Comparison of ENCODE assay signal across 12 cellular contexts in the genomic region with DNA sequence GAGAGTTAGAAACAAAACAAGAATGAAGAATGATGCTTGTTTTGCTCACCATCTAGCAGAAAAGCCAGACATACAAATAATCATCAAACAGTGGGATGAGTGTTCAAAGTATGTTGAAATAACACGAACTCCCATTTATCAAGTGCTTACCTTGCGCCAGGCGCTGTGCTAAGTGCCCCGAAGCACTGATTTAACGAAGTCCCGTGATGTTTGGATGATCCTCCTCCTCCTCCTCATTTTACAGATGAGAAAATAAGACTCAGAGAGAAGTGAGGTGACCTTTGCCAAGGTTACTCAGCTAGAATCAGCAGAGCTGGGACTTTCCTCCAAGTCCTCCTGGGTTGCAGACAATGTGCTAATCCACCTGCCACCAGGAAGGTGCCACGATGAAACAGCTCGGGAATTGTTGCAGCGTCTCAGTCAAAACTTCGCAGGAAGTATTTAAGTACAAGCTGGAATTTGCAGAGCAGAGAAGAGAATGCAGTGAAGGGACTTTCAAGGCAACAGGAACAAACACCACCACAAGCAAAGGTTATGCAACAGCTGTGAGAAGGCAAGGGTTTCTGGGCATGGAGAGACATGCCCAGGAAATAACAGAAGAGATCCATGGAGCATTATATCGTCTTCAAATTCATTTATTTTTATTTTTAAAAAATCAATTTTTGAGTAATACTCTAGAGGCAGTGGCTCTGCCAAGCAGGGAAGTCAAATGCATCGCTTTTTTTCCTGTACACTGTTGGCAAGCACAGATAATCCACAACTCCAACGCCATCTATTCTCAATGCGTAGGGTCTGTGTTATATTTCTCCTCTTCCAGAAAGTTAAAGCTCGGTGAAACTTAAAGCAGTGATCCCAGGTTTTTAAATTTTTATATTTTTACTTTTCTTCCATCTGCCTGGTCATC. TPM values are rescaled to one million over a fixed set of nuclear protein-coding genes. Genes with fewer than 3 reads are reported as not detected.
DNase-seq lines count a peak whose midpoint lies in the region; ATAC-seq and TF ChIP-seq lines count a peak whose summit lies in the region.
"Had no signal": no experiment of that assay in that cellular context is flagged by ENCODE, and none has a peak within 500 bp of the region (broad histone marks: within the 10 kb centered on the region; RNA-seq: fewer than 3 reads in every experiment).

No MANE protein-coding gene starts in this region.

- peak overlapping the region in 1 of 2 experiments; percentile 48; a peak in 2 of 4 replicates for H3K27ac ChIP-seq in SK-N-SH (ENCODE audit: low read depth in 2 of 2, low read length in 1 of 2)
- peak overlapping the region; percentile 53 for H3K27ac ChIP-seq in VCaP
- H3K27ac ChIP-seq in suprapubic skin: peak overlapping the region; percentile 11
- H3K27ac ChIP-seq: C4-2B had no signal

- no peak overlapping the region for H3K4me2 ChIP-seq in SK-N-SH

- POLR2A ChIA-PET in SK-N-SH (lab: Yijun Ruan, JAX): interaction anchor here (0.5 to 1.9 kb wide), 6 partner anchors 11 to 174 kb away, joined by 3 to 5 read pairs (median 4); a partner anchor contains a TSS

- TF ChIP-seq RAD21 in SK-N-SH (IDR thresholded peaks at IDR 0.05; ENCODE audit: low read length): no peak

- no peak for ATAC-seq in SK-N-SH treated with all-trans-retinoic acid at 6 μM for 48 hours
- ATAC-seq in GM21619 (IDR thresholded peaks at IDR 0.05; ENCODE audit: unreplicated experiment): no peak
- ATAC-seq in activated CD4-positive, CD25-positive, alpha-beta regulatory T cell treated with anti-CD3 and anti-CD28 coated beads, Interleukin-2, amount 50 U/mL, for 24 hours: no peak
- ATAC-seq: K562; naive thymus-derived CD4-positive, alpha-beta T cell; stimulated activated effector memory CD8-positive, alpha-beta T cell treated with anti-CD3 and anti-CD28 coated beads, Interleukin-12 subunit alpha, Interleukin-12 subunit beta, amount 100 ng/mL, for 72 hours had no signal

- no peaks in the 10 kb centered on the region for H3K79me2 ChIP-seq in SK-N-SH (ENCODE audit: insufficient read depth)

- TF ChIP-seq EP300 in SK-N-SH (IDR thresholded peaks at IDR 0.05; ENCODE audit: borderline replicate concordance in 1 of 2, low read depth in 1 of 2, low read length in 1 of 2): no peak
- no peak for TF ChIP-seq EP300 in suprapubic skin (IDR thresholded peaks at IDR 0.05)

- H3K4me3 ChIP-seq in SK-N-SH (ENCODE audit: low read depth in 2 of 2, low read length in 1 of 2) (no peak overlapping the region), suprapubic skin (no peak overlapping the region)
- H3K4me3 ChIP-seq: K562 had no signal

- CTCF ChIA-PET in SK-N-SH (lab: Yijun Ruan, JAX): interaction anchor here (0.6 to 14.5 kb wide), 13 partner anchors 10 to 573 kb away, joined by 3 to 319 read pairs (median 4); a partner anchor contains a TSS

- WGBS in SK-N-SH (ENCODE audit: low lambda C conversion rate): 89% methylated on average over 15 of the region's 15 CpGs
- WGBS in suprapubic skin: 37% methylated on average over 15 of the region's 15 CpGs

- H3K27me3 ChIP-seq in SK-N-SH (ENCODE audit: insufficient read depth) (no peaks in the 10 kb centered on the region), suprapubic skin (no peaks in the 10 kb centered on the region)

- no peak overlapping the region for H2AFZ ChIP-seq in SK-N-SH (ENCODE audit: low read depth)

- no peaks in the 10 kb centered on the region for H3K36me3 ChIP-seq in SK-N-SH (replicated peaks in 1 of 2; ENCODE audit: control insufficient read depth in 1 of 2, insufficient read depth in 2 of 2, low read length in 1 of 2)
- no peaks in the 10 kb centered on the region for H3K36me3 ChIP-seq in suprapubic skin

- H4K20me1 ChIP-seq in SK-N-SH (ENCODE audit: insufficient read depth): peaks cover 10% of the 10 kb centered on the region

- DNase-seq in SK-N-SH: no peak
- peak; percentile 75 for DNase-seq in islet precursor cell
- DNase-seq in suprapubic skin (ENCODE audit: low spot score in 2 of 2): no peak
- no peak for DNase-seq in SW480 (ENCODE audit: low spot score)
- DNase-seq: naive thymus-derived CD4-positive, alpha-beta T cell had no signal

- no peaks in the 10 kb centered on the region for H3K9me3 ChIP-seq in SK-N-SH
- no peaks in the 10 kb centered on the region for H3K9me3 ChIP-seq in suprapubic skin

- no peaks in the 10 kb centered on the region for H3K9me2 ChIP-seq in SK-N-SH

- TF ChIP-seq POLR2A in suprapubic skin (IDR thresholded peaks at IDR 0.05): no peak

- H3K4me1 ChIP-seq in SK-N-SH (ENCODE audit: control insufficient read depth in 1 of 2, insufficient read depth in 2 of 2, low read depth in 1 of 2, low read length in 1 of 2) (peaks cover 13 to 36% of the 10 kb centered on the region in 2 experiments), suprapubic skin (peaks cover 48% of the 10 kb centered on the region)

- H3K9ac ChIP-seq in SK-N-SH: no peak overlapping the region

- TF ChIP-seq CTCF in SK-N-SH (IDR thresholded peaks at IDR 0.05) (no peak), VCaP (conservative IDR thresholded peaks at IDR 0.05) (no peak), suprapubic skin (IDR thresholded peaks at IDR 0.05) (no peak)

- H3F3A ChIP-seq in SK-N-SH (replicated peaks; ENCODE audit: insufficient read depth): peaks cover 17% of the 10 kb centered on the region

TF ChIP-seq in SK-N-SH treated with all-trans-retinoic acid at 6 μM for 48 hours, 23 proteins besides CTCF, POLR2A, EP300 and RAD21:
- TF ChIP-seq SNAI2 (CRISPR knock-in tag; IDR thresholded peaks at IDR 0.05) (no peak), ARNTL (CRISPR knock-in tag; IDR thresholded peaks at IDR 0.05; ENCODE audit: borderline replicate concordance, low read depth) (no peak), PPARA (CRISPR knock-in tag; IDR thresholded peaks at IDR 0.05; ENCODE audit: borderline replicate concordance) (no peak), ZNF565 (CRISPR knock-in tag; conservative IDR thresholded peaks at IDR 0.05; ENCODE audit: low read depth) (no peak), ZFP3 (CRISPR knock-in tag; IDR thresholded peaks at IDR 0.05) (0 out of 2 replicates have a peak, but pooled peaks have one; percentile 30)
TF ChIP-seq in SK-N-SH treated with all-trans-retinoic acid at 6 μM for 48 hours: peak in this region for 1.

TF ChIP-seq in SK-N-SH, 30 proteins besides CTCF, POLR2A, EP300 and RAD21:
- TF ChIP-seq, protein P1, sequence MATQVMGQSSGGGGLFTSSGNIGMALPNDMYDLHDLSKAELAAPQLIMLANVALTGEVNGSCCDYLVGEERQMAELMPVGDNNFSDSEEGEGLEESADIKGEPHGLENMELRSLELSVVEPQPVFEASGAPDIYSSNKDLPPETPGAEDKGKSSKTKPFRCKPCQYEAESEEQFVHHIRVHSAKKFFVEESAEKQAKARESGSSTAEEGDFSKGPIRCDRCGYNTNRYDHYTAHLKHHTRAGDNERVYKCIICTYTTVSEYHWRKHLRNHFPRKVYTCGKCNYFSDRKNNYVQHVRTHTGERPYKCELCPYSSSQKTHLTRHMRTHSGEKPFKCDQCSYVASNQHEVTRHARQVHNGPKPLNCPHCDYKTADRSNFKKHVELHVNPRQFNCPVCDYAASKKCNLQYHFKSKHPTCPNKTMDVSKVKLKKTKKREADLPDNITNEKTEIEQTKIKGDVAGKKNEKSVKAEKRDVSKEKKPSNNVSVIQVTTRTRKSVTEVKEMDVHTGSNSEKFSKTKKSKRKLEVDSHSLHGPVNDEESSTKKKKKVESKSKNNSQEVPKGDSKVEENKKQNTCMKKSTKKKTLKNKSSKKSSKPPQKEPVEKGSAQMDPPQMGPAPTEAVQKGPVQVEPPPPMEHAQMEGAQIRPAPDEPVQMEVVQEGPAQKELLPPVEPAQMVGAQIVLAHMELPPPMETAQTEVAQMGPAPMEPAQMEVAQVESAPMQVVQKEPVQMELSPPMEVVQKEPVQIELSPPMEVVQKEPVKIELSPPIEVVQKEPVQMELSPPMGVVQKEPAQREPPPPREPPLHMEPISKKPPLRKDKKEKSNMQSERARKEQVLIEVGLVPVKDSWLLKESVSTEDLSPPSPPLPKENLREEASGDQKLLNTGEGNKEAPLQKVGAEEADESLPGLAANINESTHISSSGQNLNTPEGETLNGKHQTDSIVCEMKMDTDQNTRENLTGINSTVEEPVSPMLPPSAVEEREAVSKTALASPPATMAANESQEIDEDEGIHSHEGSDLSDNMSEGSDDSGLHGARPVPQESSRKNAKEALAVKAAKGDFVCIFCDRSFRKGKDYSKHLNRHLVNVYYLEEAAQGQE (IDR thresholded peaks at IDR 0.05; ENCODE audit: low read depth, low read length): no peak
- no peak for TF ChIP-seq NRF1 (IDR thresholded peaks at IDR 0.05; ENCODE audit: low read depth, low read length)
- TF ChIP-seq GATA2 (CRISPR knock-in tag; IDR thresholded peaks at IDR 0.05): no peak
- TF ChIP-seq POLR2AphosphoS5 (IDR thresholded peaks at IDR 0.05; ENCODE audit: low read depth, low read length): no peak
- no peak for TF ChIP-seq YY1 (IDR thresholded peaks at IDR 0.05; ENCODE audit: low read depth)
- TF ChIP-seq TCF12 (IDR thresholded peaks at IDR 0.05): no peak
- no peak for TF ChIP-seq CHD2 (IDR thresholded peaks at IDR 0.05; ENCODE audit: low read length, partially characterized antibody)
- TF ChIP-seq TAF1 (IDR thresholded peaks at IDR 0.05; ENCODE audit: borderline replicate concordance, low read depth, low read length): no peak
- no peak for TF ChIP-seq MXI1 (IDR thresholded peaks at IDR 0.05; ENCODE audit: low read depth, low read length)
- TF ChIP-seq EZH2phosphoT487 (IDR thresholded peaks at IDR 0.05; ENCODE audit: borderline replicate concordance, low read depth): no peak

RNA-seq across cellular contexts. Expression of a gene that starts 11.1 kb away (rescaled TPM):
- 2.2 and 5.0 TPM in 2 replicates for polyA plus RNA-seq in SK-N-SH (2012; rRNA removed)
- polyA plus RNA-seq in SK-N-SH (2012; cell fraction: cytosol; rRNA removed): 5.8 and 8.0 TPM in 2 replicates
- polyA plus RNA-seq in SK-N-SH (2012; cell fraction: nucleus; rRNA removed): 5.6 and 13.2 TPM in 2 replicates
- total RNA-seq in suprapubic skin: 1 to 10 TPM in 3 of 4 donors, not detected in 1; 1.3 to 2.8 (median 2.2) TPM
- total RNA-seq: K562; naive thymus-derived CD4-positive, alpha-beta T cell had no signal

RNA-seq across cellular contexts. Expression of a gene that starts 13.5 kb away (rescaled TPM):
- 1.7 and 3.7 TPM in 2 replicates for polyA plus RNA-seq in SK-N-SH (2012; rRNA removed)
- 1.3 and 3.2 TPM in 2 replicates for polyA plus RNA-seq in SK-N-SH (2012; cell fraction: cytosol; rRNA removed)
- polyA plus RNA-seq in SK-N-SH (2012; cell fraction: nucleus; rRNA removed): 1.1 and 1.7 TPM in 2 replicates
- total RNA-seq in suprapubic skin: 10 to 100 TPM in 2 of 4 donors, 1 to 10 TPM in 2; 2.8 to 18.2 (median 10.4) TPM
- total RNA-seq: naive thymus-derived CD4-positive, alpha-beta T cell had no signal

RNA-seq across cellular contexts. Expression of a gene that starts 34.7 kb away (rescaled TPM):
- polyA plus RNA-seq in SK-N-SH (2012; rRNA removed): 0.57 and 0.94 TPM in 2 replicates
- 0.44 and 0.60 TPM in 2 replicates for polyA plus RNA-seq in SK-N-SH (2012; cell fraction: cytosol; rRNA removed)
- 0.49 and 1.7 TPM in 2 replicates for polyA plus RNA-seq in SK-N-SH (2012; cell fraction: nucleus; rRNA removed)
- total RNA-seq in suprapubic skin: 10 to 100 TPM; 71.1 to 94.3 (median 80.3) TPM
- total RNA-seq: K562 had no signal
- polyA plus RNA-seq: naive thymus-derived CD4-positive, alpha-beta T cell had no signal

RNA-seq across cellular contexts. Expression of a gene that starts 49.7 kb away (rescaled TPM):
- polyA plus RNA-seq in SK-N-SH (2012; rRNA removed): 14.0 and 16.1 TPM in 2 replicates
- 7.0 and 9.1 TPM in 2 replicates for polyA plus RNA-seq in SK-N-SH (2012; cell fraction: cytosol; rRNA removed)
- 51.9 and 65.9 TPM in 2 replicates for polyA plus RNA-seq in SK-N-SH (2012; cell fraction: nucleus; rRNA removed)
- total RNA-seq in suprapubic skin: 10 to 100 TPM; 45.9 to 82.6 (median 52.6) TPM
